In genomic region chr4:13484045-13484748, GRCh38 we compare ENCODE assay signal across 8 cellular contexts.
DNase-seq lines count a peak whose midpoint lies in the region; ATAC-seq and TF ChIP-seq lines count a peak whose summit lies in the region.

Gene RAB28, minus strand, starts transcription at chr4:13484340.

- H3K36me3 Mint-ChIP-seq in activated naive CD4-positive, alpha-beta T cell treated with anti-CD3 and anti-CD28 coated beads, Interleukin-2, amount 50 U/mL, for 24 hours, result no peaks in the 10 kb centered on the region

- H3K27me3 Mint-ChIP-seq in activated naive CD4-positive, alpha-beta T cell treated with anti-CD3 and anti-CD28 coated beads, Interleukin-2, amount 50 U/mL, for 24 hours, result peaks cover 10% of the 10 kb centered on the region

- H3K4me1 Mint-ChIP-seq in activated naive CD4-positive, alpha-beta T cell treated with anti-CD3 and anti-CD28 coated beads, Interleukin-2, amount 50 U/mL, for 24 hours, result peaks cover 38% of the 10 kb centered on the region

- no peaks in the 10 kb centered on the region for H3K9me3 Mint-ChIP-seq in activated naive CD4-positive, alpha-beta T cell treated with anti-CD3 and anti-CD28 coated beads, Interleukin-2, amount 50 U/mL, for 24 hours

- no peak for TF ChIP-seq CTCF in GM10266 (IDR thresholded peaks at IDR 0.05; ENCODE audit: control insufficient read depth, insufficient read depth, low read depth, missing control alignments)

- peak within 1 kb of the TSS; percentile 97 for H3K4me3 Mint-ChIP-seq in activated naive CD4-positive, alpha-beta T cell treated with anti-CD3 and anti-CD28 coated beads, Interleukin-2, amount 50 U/mL, for 24 hours

- H3K27ac Mint-ChIP-seq in activated naive CD4-positive, alpha-beta T cell treated with anti-CD3 and anti-CD28 coated beads, Interleukin-2, amount 50 U/mL, for 24 hours, result peak within 1 kb of the TSS; percentile 99

- DNase-seq in GM10266 (ENCODE audit: extremely low spot score) (peak; percentile 91), NCI-H1092 treated with DMSO at 0.1 percent for 48 hours (lab: John Stamatoyannopoulos, UW) (peak; percentile 94), germinal center (ENCODE audit: low spot score) (peak; percentile 92), non-pigmented ciliary epithelial cell (ENCODE audit: low read depth) (peak; percentile 65), substantia nigra (lab: John Stamatoyannopoulos, UW) (peak; percentile 67 to 100 (median 96))

- H3K27ac ChIP-seq in substantia nigra (ENCODE audit: low read depth, low read length, poor library complexity, severe bottlenecking), result peak within 1 kb of the TSS; percentile 95

- ATAC-seq in HG02623 (IDR thresholded peaks at IDR 0.05; ENCODE audit: unreplicated experiment), result peak; percentile 95
- peak; percentile 91 for ATAC-seq in SK-N-SH treated with all-trans-retinoic acid at 6 μM for 48 hours

TF ChIP-seq in SK-N-SH treated with all-trans-retinoic acid at 6 μM for 48 hours, 23 proteins besides CTCF, POLR2A, EP300 and RAD21:
- TF ChIP-seq ZNF70 (CRISPR knock-in tag; IDR thresholded peaks at IDR 0.05) (no peak), TCF4 (CRISPR knock-in tag; IDR thresholded peaks at IDR 0.05; ENCODE audit: borderline replicate concordance) (no peak), GLIS3 (CRISPR knock-in tag; IDR thresholded peaks at IDR 0.05) (no peak), CREB5 (CRISPR knock-in tag; IDR thresholded peaks at IDR 0.05; ENCODE audit: low read depth) (no peak), OSR1 (CRISPR knock-in tag; IDR thresholded peaks at IDR 0.05) (no peak), TOX (CRISPR knock-in tag; IDR thresholded peaks at IDR 0.05; ENCODE audit: borderline replicate concordance) (no peak), ZFP3 (CRISPR knock-in tag; IDR thresholded peaks at IDR 0.05) (no peak), PPARA (CRISPR knock-in tag; IDR thresholded peaks at IDR 0.05; ENCODE audit: borderline replicate concordance) (no peak), PATZ1 (CRISPR knock-in tag; IDR thresholded peaks at IDR 0.05; ENCODE audit: borderline replicate concordance) (no peak), SNAI2 (CRISPR knock-in tag; IDR thresholded peaks at IDR 0.05) (no peak), ESRRG (CRISPR knock-in tag; IDR thresholded peaks at IDR 0.05) (no peak), ISL1 (CRISPR knock-in tag; IDR thresholded peaks at IDR 0.05) (no peak), POU6F1 (CRISPR knock-in tag; IDR thresholded peaks at IDR 0.05; ENCODE audit: borderline replicate concordance, low read depth) (no peak), ZC3H10 (CRISPR knock-in tag; IDR thresholded peaks at IDR 0.05) (no peak), TSHZ2 (CRISPR knock-in tag; IDR thresholded peaks at IDR 0.05) (no peak), RARB (CRISPR knock-in tag; IDR thresholded peaks at IDR 0.05) (no peak), CSRNP3 (CRISPR knock-in tag; IDR thresholded peaks at IDR 0.05) (no peak), ZNF8 (CRISPR knock-in tag; IDR thresholded peaks at IDR 0.05) (no peak), ZFP30 (CRISPR knock-in tag; IDR thresholded peaks at IDR 0.05) (no peak)

Comparison
In these comparisons a context has a peak if more than half of its experiments do, and no peak if none do; other contexts are left out.
1. Peak in every context shown above with its lines: DNase-seq, ATAC-seq and H3K27ac ChIP-seq.